In the genomic region with DNA sequence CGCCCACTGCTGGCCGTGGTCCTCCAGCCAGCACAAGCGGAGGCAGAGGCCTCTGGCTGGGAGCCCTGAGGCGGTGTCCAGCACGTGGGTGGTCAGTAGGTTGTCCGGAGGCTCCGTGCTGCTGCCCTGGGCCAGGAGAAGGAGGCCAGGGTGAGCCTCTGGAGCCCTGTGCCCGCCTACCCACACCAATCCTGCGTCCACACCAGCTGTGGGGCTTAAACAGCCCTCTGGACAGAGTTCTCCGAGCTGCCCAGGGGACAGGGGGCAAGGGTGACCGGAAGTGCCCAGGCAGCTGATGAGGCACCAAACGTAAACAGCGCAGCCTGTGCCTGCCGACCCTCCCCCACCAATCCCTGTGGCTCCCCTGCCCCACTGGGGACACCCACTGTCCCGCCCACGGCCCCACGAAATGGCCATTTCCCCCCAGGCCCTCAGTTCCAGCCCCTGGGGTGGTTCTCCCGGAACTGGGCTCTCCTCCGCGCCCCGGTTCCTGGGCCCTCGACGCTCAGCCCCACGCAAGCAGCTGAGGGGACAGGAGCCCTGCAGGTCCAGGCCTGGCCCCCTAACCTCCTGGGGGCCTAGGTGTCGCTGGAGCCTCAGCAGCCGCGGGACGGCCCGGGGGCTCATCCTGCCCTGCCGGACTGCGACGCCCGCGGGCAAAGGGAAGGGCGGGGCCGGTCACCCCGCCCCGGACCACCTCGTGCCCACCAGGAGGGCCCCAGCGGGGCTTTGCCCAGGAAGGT, we compare ENCODE assay signal across 9 cellular contexts. TPM values are rescaled to one million over a fixed set of nuclear protein-coding genes. Genes with fewer than 3 reads are reported as not detected.
DNase-seq lines count a peak whose midpoint lies in the region; ATAC-seq, FAIRE-seq and TF ChIP-seq lines count a peak whose summit lies in the region.
"Had no signal": no experiment of that assay in that cellular context is flagged by ENCODE, and none has a peak within 500 bp of the region (broad histone marks: within the 10 kb centered on the region; RNA-seq: fewer than 3 reads in every experiment).

No MANE protein-coding gene starts in this region.

- intact Hi-C loops in K562 (cut with micrococcal nuclease) = no loop called here

- H3K4me3 ChIP-seq in HFF-Myc (replicated peaks; ENCODE audit: low read depth, low read length) (peak overlapping the region; percentile 23; the same call in 1 of the 2 replicates), K562 (peak overlapping the region; percentile 49), skeletal muscle tissue (ENCODE audit: low read length in 3 of 3) (peak overlapping the region; percentile 48 to 66 (median 64))

- H3K4me2 ChIP-seq in K562 (ENCODE audit: insufficient read depth, low read length) = peak overlapping the region; percentile 70

- CTCF ChIA-PET in K562 (lab: Yijun Ruan, JAX; ENCODE audit: low intra/inter-chr PET ratio) = interaction anchor here (0.6 kb wide), 1 partner anchor 97 kb away, joined by 4 read pairs; no protein-coding TSS in a partner anchor

- peak overlapping the region; percentile 49 to 95 for H3K9ac ChIP-seq in K562 (ENCODE audit: insufficient read depth in 1 of 2, low read depth in 2 of 2, low read length in 2 of 2)
- peak overlapping the region; percentile 33 to 72 (median 60) for H3K9ac ChIP-seq in skeletal muscle tissue (ENCODE audit: low read depth in 1 of 3, low read length in 3 of 3)

- 3% methylated on average over 35 of the region's 40 CpGs for WGBS in K562 (ENCODE audit: insufficient coverage, low coverage, missing lambda C conversion rate)

- peak; percentile 70; the same call in 1 of the 2 replicates for TF ChIP-seq POLR2A in K562 (conservative IDR thresholded peaks at IDR 0.05)

- ATAC-seq in K562 = peak; percentile 93
- ATAC-seq in GM18520 (IDR thresholded peaks at IDR 0.05; ENCODE audit: unreplicated experiment) = no peak
- ATAC-seq in GM21381 (IDR thresholded peaks at IDR 0.05; ENCODE audit: unreplicated experiment) = no peak

- no peaks in the 10 kb centered on the region for H4K20me1 ChIP-seq in K562 (replicated peaks; ENCODE audit: control insufficient read depth, insufficient read depth, low read length)

- TF ChIP-seq CTCF in HFF-Myc (IDR thresholded peaks at IDR 0.05; ENCODE audit: low read depth, low read length, missing control alignments) (no peak), K562 (IDR thresholded peaks at IDR 0.05 in 2 of 3, conservative IDR thresholded peaks at IDR 0.05 in 1 of 3; ENCODE audit: insufficient read depth in 2 of 3, low read depth in 1 of 3, low read length in 3 of 3) (no peak)

- peak overlapping the region; percentile 54 for H3K27ac ChIP-seq in K562 (ENCODE audit: extremely low read depth, low read depth, low read length)
- H3K27ac ChIP-seq in skeletal muscle tissue (ENCODE audit: low read depth, low read length) = no peak overlapping the region

- BruUV-seq in K562 (replicated peaks; lab: Mats Ljungman, UMichigan) = TSS peak; percentile 70

- in situ Hi-C loops in K562 (cut with MboI) = no loop called here

- H3K27me3 ChIP-seq in K562 (ENCODE audit: control insufficient read depth in 2 of 2, insufficient read depth in 2 of 2, low read length in 2 of 2) = no peaks in the 10 kb centered on the region
- H3K27me3 ChIP-seq in skeletal muscle tissue (ENCODE audit: control insufficient read depth in 3 of 3, insufficient read depth in 3 of 3, low read length in 3 of 3) = peaks cover 4 to 12% (median 10%) of the 10 kb centered on the region in 3 donors

- no peak for DNase-seq in HFF-Myc (ENCODE audit: extremely low read depth, low read depth)
- DNase-seq in K562 (ENCODE audit: extremely low read depth in 1 of 4, low spot score in 3 of 4) = peak in 2 of 4 experiments; percentile 31 to 87
- DNase-seq in iPS-NIHi11 (ENCODE audit: low spot score) = peak; percentile 75
- DNase-seq in NOMO-1 treated with dmso at 0.1 percent for 144 hours (lab: John Stamatoyannopoulos, UW; ENCODE audit: unreplicated experiment) = no peak
- no peak for DNase-seq in COR-L47 (lab: John Stamatoyannopoulos, UW)

- POLR2A ChIA-PET in K562 (lab: Yijun Ruan, JAX) = interaction anchor here (0.5 to 1.6 kb wide), 3 partner anchors 10 to 118 kb away, joined by 3 to 14 read pairs (median 3); no protein-coding TSS in a partner anchor

- no peak for TF ChIP-seq EP300 in K562 (IDR thresholded peaks at IDR 0.05; ENCODE audit: low read length)

- TF ChIP-seq RAD21 in K562 (CRISPR knock-in tag; conservative IDR thresholded peaks at IDR 0.05 in 1 of 2, IDR thresholded peaks at IDR 0.05 in 1 of 2) = no peak

- H3K9me3 ChIP-seq in K562 (replicated peaks; ENCODE audit: control insufficient read depth, insufficient read depth, low read depth, low read length) = no peaks in the 10 kb centered on the region
- H3K9me3 ChIP-seq in skeletal muscle tissue (ENCODE audit: control insufficient read depth in 3 of 3, low read length in 3 of 3) = no peaks in the 10 kb centered on the region

- H3K4me1 ChIP-seq in K562 (replicated peaks in 1 of 2; ENCODE audit: control insufficient read depth in 2 of 2, insufficient read depth in 2 of 2, low read length in 2 of 2) (peaks cover 18 to 39% of the 10 kb centered on the region in 2 experiments; a peak in 3 of 5 replicates), skeletal muscle tissue (ENCODE audit: control insufficient read depth in 3 of 3, insufficient read depth in 3 of 3, low read length in 3 of 3) (peaks cover 11 to 18% (median 13%) of the 10 kb centered on the region in 3 donors)

- no peaks in the 10 kb centered on the region for H3K9me1 ChIP-seq in K562 (ENCODE audit: control insufficient read depth, insufficient read depth, low read length)

- H3K36me3 ChIP-seq in K562 (ENCODE audit: control insufficient read depth, insufficient read depth, low read length) (peaks cover 16% of the 10 kb centered on the region; the same call in 2 of the 3 replicates), skeletal muscle tissue (ENCODE audit: control insufficient read depth in 3 of 3, insufficient read depth in 3 of 3, low read length in 3 of 3) (peaks cover 11 to 17% (median 14%) of the 10 kb centered on the region in 3 donors)

- FAIRE-seq in K562 (lab: Jason Lieb, UNC) = peak; percentile 84

- H2AFZ ChIP-seq in K562 (ENCODE audit: low read depth, low read length) = peak overlapping the region; percentile 86

- H3K79me2 ChIP-seq in K562 (ENCODE audit: control insufficient read depth, insufficient read depth, low read length) = no peaks in the 10 kb centered on the region; the same call in 2 of the 3 replicates

TF ChIP-seq in K562, 482 proteins besides CTCF, POLR2A, EP300 and RAD21 (continues in another document):
- TF ChIP-seq SRSF7 (optimal IDR thresholded peaks at IDR 0.05; ENCODE audit: low read depth, low read length) (no peak), TSC22D4 (tag; IDR thresholded peaks at IDR 0.05) (no peak), EGR1 (conservative IDR thresholded peaks at IDR 0.05) (peak; percentile 79), CHD2 (IDR thresholded peaks at IDR 0.05; ENCODE audit: low read depth, low read length) (no peak), RBM22 (IDR thresholded peaks at IDR 0.05; ENCODE audit: low read depth, low read length, poor library complexity, severe bottlenecking) (no peak), BACH1 (tag; IDR thresholded peaks at IDR 0.05) (no peak), ZNF561 (CRISPR knock-in tag; conservative IDR thresholded peaks at IDR 0.05) (no peak)

RNA-seq across cellular contexts. Expression of gene DBNDD1, which starts 27.9 kb away (rescaled TPM):
- total RNA-seq in K562 (2011; cell fraction: chromatin; rRNA removed; ENCODE audit: low replicate concordance) = 2.7 and 9.4 TPM in 2 replicates
- total RNA-seq in K562 (2011; cell fraction: nucleolus; rRNA removed) = 4.5 and 5.7 TPM in 2 replicates
- total RNA-seq in K562 (2011; cell fraction: nucleoplasm; rRNA removed) = 4.5 and 5.2 TPM in 2 replicates
- total RNA-seq in K562 (2014; rRNA removed) (5.8 and 8.3 TPM in 2 replicates), K562 (2014; rRNA removed; fragmentation: Illumina TruSeq; extraction: Trizol) (2.8 and 3.2 TPM in 2 replicates), K562 (2015; rRNA removed; fragmentation: Illumina TruSeq; extraction: Trizol) (4.2 and 4.3 TPM in 2 replicates), K562 (2021) (12.9 and 13.0 TPM in 2 replicates), skeletal muscle tissue (3.1 TPM)
- polyA plus RNA-seq in K562 (2011; rRNA removed) (6.9 and 8.5 TPM in 2 replicates), K562 (2014; fragmentation: Illumina TruSeq; extraction: Trizol) (10.9 and 12.9 TPM in 2 replicates), K562 (2014; fragmentation: Nextera tagmentation; extraction: Ambion mirVana) (under 1 TPM; 0.55 to 0.90 TPM), K562 (2014; rRNA removed) (9.5 and 10.8 TPM in 2 replicates)
- polyA plus RNA-seq in K562 (2011; cell fraction: cytosol; rRNA removed) = 14.1 and 24.5 TPM in 2 replicates
- polyA plus RNA-seq in K562 (2011; cell fraction: nucleus; rRNA removed) = 6.8 and 9.1 TPM in 2 replicates
- polyA plus RNA-seq in K562 (2012) = 8.0 and 13.9 TPM in 2 replicates
- 2.0 and 3.9 TPM in 2 replicates for polyA minus RNA-seq in K562 (2011; rRNA and poly(A)+ RNA removed)
- polyA minus RNA-seq in K562 (2011; cell fraction: cytosol; rRNA and poly(A)+ RNA removed) = 7.9 and 11.8 TPM in 2 replicates
- polyA minus RNA-seq in K562 (2011; cell fraction: nucleus; rRNA and poly(A)+ RNA removed) = 1.6 and 3.0 TPM in 2 replicates

RNA-seq across cellular contexts. Expression of gene PRDM7, which starts 30.0 kb away (rescaled TPM):
- not detected in 2 replicates for total RNA-seq in K562 (2011; cell fraction: chromatin; rRNA removed; ENCODE audit: low replicate concordance)
- total RNA-seq in K562 (2011; cell fraction: nucleolus; rRNA removed) = not detected in 2 replicates
- not detected in 2 replicates for total RNA-seq in K562 (2011; cell fraction: nucleoplasm; rRNA removed)
- total RNA-seq in K562 (2014; rRNA removed) (not detected in 2 replicates), K562 (2014; rRNA removed; fragmentation: Illumina TruSeq; extraction: Trizol) (not detected in 2 replicates), K562 (2015; rRNA removed; fragmentation: Illumina TruSeq; extraction: Trizol) (not detected in 2 replicates), K562 (2021) (not detected in 2 replicates), skeletal muscle tissue (not detected)
- polyA plus RNA-seq in K562 (2011; rRNA removed) (not detected in 2 replicates), K562 (2014; fragmentation: Illumina TruSeq; extraction: Trizol) (not detected in 2 replicates), K562 (2014; fragmentation: Nextera tagmentation; extraction: Ambion mirVana) (not detected), K562 (2014; rRNA removed) (not detected in 2 replicates)
- polyA plus RNA-seq in K562 (2011; cell fraction: cytosol; rRNA removed) = not detected in 2 replicates
- 0.08 TPM in 1 of 2 replicates, not detected in the other for polyA plus RNA-seq in K562 (2011; cell fraction: nucleus; rRNA removed)
- polyA plus RNA-seq in K562 (2012) = 0.06 and 0.07 TPM in 2 replicates
- polyA minus RNA-seq in K562 (2011; rRNA and poly(A)+ RNA removed) = not detected in 2 replicates
- not detected in 2 replicates for polyA minus RNA-seq in K562 (2011; cell fraction: cytosol; rRNA and poly(A)+ RNA removed)
- not detected in 2 replicates for polyA minus RNA-seq in K562 (2011; cell fraction: nucleus; rRNA and poly(A)+ RNA removed)
- total RNA-seq: NCI-H460 had no signal
